Comparison of ENCODE assay signal across 9 cellular contexts in the genomic region with DNA sequence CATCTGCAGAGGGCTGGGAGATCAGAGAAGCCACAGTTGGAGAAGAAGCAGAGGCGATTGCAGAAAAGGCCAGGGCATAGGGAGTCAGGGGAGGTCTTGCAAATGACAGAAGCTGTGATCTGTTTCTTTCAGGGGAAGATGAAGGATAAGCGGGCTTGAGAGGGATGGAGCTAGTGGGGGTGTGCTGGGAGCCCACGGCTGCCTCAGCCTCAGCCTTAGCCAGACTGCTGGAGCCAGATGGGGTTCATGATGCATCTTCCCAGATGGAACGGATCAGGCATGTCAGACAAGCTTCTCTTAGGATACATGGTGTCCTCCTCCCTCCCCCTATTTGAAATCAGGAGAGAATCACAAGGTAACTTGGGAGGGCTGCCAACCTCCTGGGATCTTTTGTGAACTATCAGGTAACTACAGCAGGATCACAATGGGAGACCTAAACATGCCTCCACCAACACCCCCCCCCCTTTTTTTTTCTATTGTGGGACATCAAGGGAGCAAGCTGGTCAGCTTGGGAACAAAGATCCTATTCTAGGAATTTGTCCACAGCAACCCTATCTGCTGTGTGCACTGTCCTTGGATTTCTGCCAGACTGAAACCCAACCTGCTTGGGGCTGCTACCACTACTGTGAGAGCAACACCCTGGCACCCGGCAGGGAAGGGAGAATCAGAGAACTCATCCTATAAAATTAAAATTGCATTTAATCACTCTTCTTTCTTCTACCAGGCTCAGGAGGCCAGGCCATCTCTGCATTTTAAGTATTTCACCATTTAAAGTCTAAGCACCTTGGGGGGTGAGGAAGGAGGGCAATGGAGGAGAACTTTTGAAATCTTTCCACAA. TPM values are rescaled to one million over a fixed set of nuclear protein-coding genes. Genes with fewer than 3 reads are reported as not detected.
DNase-seq lines count a peak whose midpoint lies in the region; ATAC-seq and TF ChIP-seq lines count a peak whose summit lies in the region.
"Had no signal": no experiment of that assay in that cellular context is flagged by ENCODE, and none has a peak within 500 bp of the region (broad histone marks: within the 10 kb centered on the region; RNA-seq: fewer than 3 reads in every experiment).

No MANE protein-coding gene starts in this region.

- H3K36me3 ChIP-seq in ACC112 (ENCODE audit: insufficient read depth, low read length) = no peaks in the 10 kb centered on the region

- peaks cover 37% of the 10 kb centered on the region for H3K4me1 ChIP-seq in ACC112 (ENCODE audit: control insufficient read depth, insufficient read depth, low read length, unreplicated experiment)

- ATAC-seq in WTC11 (peak; percentile 25), HG02588 (IDR thresholded peaks at IDR 0.05; ENCODE audit: unreplicated experiment) (no peak), GM18909 (IDR thresholded peaks at IDR 0.05; ENCODE audit: poor library complexity, unreplicated experiment) (no peak)
- no peak for ATAC-seq in activated naive CD8-positive, alpha-beta T cell treated with anti-CD3 and anti-CD28 coated beads, Interleukin-2, amount 50 U/mL, for 24 hours

- H3K27me3 Mint-ChIP-seq in WTC11 (ENCODE audit: low read depth) = no peaks in the 10 kb centered on the region
- H3K27me3 Mint-ChIP-seq in type B pancreatic cell = no peaks in the 10 kb centered on the region
- peaks cover 12% of the 10 kb centered on the region for H3K27me3 Mint-ChIP-seq in activated naive CD8-positive, alpha-beta T cell treated with anti-CD3 and anti-CD28 coated beads, Interleukin-2, amount 50 U/mL, for 24 hours

- H3K27ac Mint-ChIP-seq in WTC11 (peak overlapping the region; percentile 89; the same call in 1 of the 2 replicates), type B pancreatic cell (peak overlapping the region; percentile 42)
- no peak overlapping the region for H3K27ac Mint-ChIP-seq in activated naive CD8-positive, alpha-beta T cell treated with anti-CD3 and anti-CD28 coated beads, Interleukin-2, amount 50 U/mL, for 24 hours
- H3K27ac Mint-ChIP-seq: T-helper 1 cell treated with Interleukin-12 subunit alpha and Interleukin-12 subunit beta and Interleukin-4 antibody, amounts not matched to agents 30 μg/mL and 1 μg/mL, for 36 hours had no signal

- peak overlapping the region; percentile 34; the same call in 1 of the 2 replicates for H3K4me3 ChIP-seq in ACC112 (ENCODE audit: low read depth, low read length)

- H3K4me3 Mint-ChIP-seq in WTC11 (peak overlapping the region; percentile 3; the same call in 1 of the 2 replicates), type B pancreatic cell (peak overlapping the region; percentile 34)
- no peak overlapping the region for H3K4me3 Mint-ChIP-seq in activated naive CD8-positive, alpha-beta T cell treated with anti-CD3 and anti-CD28 coated beads, Interleukin-2, amount 50 U/mL, for 24 hours
- H3K4me3 Mint-ChIP-seq: T-helper 1 cell treated with Interleukin-12 subunit alpha and Interleukin-12 subunit beta and Interleukin-4 antibody, amounts not matched to agents 30 μg/mL and 1 μg/mL, for 36 hours had no signal

- no peaks in the 10 kb centered on the region for H3K27me3 ChIP-seq in ACC112 (ENCODE audit: insufficient read depth, low read length)

- H2AFZ ChIP-seq in ACC112 (ENCODE audit: low read length, unreplicated experiment) = peak overlapping the region; percentile 0

- TF ChIP-seq CTCF in WTC11 (IDR thresholded peaks at IDR 0.05) (no peak), type B pancreatic cell (conservative IDR thresholded peaks at IDR 0.05) (no peak)

- peak overlapping the region; percentile 2; the same call in 1 of the 2 replicates for H3K27ac ChIP-seq in ACC112 (ENCODE audit: low read depth, low read length)

- H3K9me3 Mint-ChIP-seq in WTC11 = no peaks in the 10 kb centered on the region
- H3K9me3 Mint-ChIP-seq in type B pancreatic cell = no peaks in the 10 kb centered on the region
- no peaks in the 10 kb centered on the region for H3K9me3 Mint-ChIP-seq in activated naive CD8-positive, alpha-beta T cell treated with anti-CD3 and anti-CD28 coated beads, Interleukin-2, amount 50 U/mL, for 24 hours
- H3K9me3 Mint-ChIP-seq: T-helper 1 cell treated with Interleukin-12 subunit alpha and Interleukin-12 subunit beta and Interleukin-4 antibody, amounts not matched to agents 30 μg/mL and 1 μg/mL, for 36 hours had no signal

- no peaks in the 10 kb centered on the region for H3K79me2 ChIP-seq in ACC112 (ENCODE audit: control insufficient read depth, insufficient read depth, low read length, unreplicated experiment)

- H3K4me1 Mint-ChIP-seq in WTC11 = peaks cover 48% of the 10 kb centered on the region
- H3K4me1 Mint-ChIP-seq in type B pancreatic cell (ENCODE audit: unreplicated experiment) = peaks cover 55% of the 10 kb centered on the region
- H3K4me1 Mint-ChIP-seq in activated naive CD8-positive, alpha-beta T cell treated with anti-CD3 and anti-CD28 coated beads, Interleukin-2, amount 50 U/mL, for 24 hours = no peaks in the 10 kb centered on the region

- CTCF ChIA-PET in WTC11 (lab: Charles Lee) = interaction anchor here (0.8 kb wide), 1 partner anchor 46 kb away, joined by 4 read pairs; no protein-coding TSS in a partner anchor

- DNase-seq in NCI-H1092 treated with DMSO at 0.1 percent for 48 hours (lab: John Stamatoyannopoulos, UW) = peak; percentile 64
- no peak for DNase-seq in WTC11 (ENCODE audit: low spot score)
- DNase-seq in iPS-NIHi7 (ENCODE audit: extremely low spot score) = peak; percentile 22
- DNase-seq in type B pancreatic cell (ENCODE audit: extremely low spot score, unreplicated experiment) = no peak
- DNase-seq in activated naive CD8-positive, alpha-beta T cell treated with anti-CD3 and anti-CD28 coated beads, Interleukin-2, amount 50 U/mL, for 24 hours = no peak

- no peaks in the 10 kb centered on the region for H3K36me3 Mint-ChIP-seq in WTC11
- peaks cover 3% of the 10 kb centered on the region for H3K36me3 Mint-ChIP-seq in type B pancreatic cell
- H3K36me3 Mint-ChIP-seq in activated naive CD8-positive, alpha-beta T cell treated with anti-CD3 and anti-CD28 coated beads, Interleukin-2, amount 50 U/mL, for 24 hours (ENCODE audit: low read depth) = no peaks in the 10 kb centered on the region

- POLR2A ChIA-PET in WTC11 (lab: Charles Lee) = no interaction called here

TF ChIP-seq in WTC11, 78 proteins besides CTCF, POLR2A, EP300 and RAD21 (continues in another document):
- TF ChIP-seq ZNF317 (CRISPR knock-in tag; IDR thresholded peaks at IDR 0.05; ENCODE audit: borderline replicate concordance, low read depth) (no peak), NR3C1 (CRISPR knock-in tag; conservative IDR thresholded peaks at IDR 0.05; ENCODE audit: low read depth) (no peak), IRF2 (CRISPR knock-in tag; IDR thresholded peaks at IDR 0.05; ENCODE audit: borderline replicate concordance, low read depth) (no peak), GTF2I (CRISPR knock-in tag; conservative IDR thresholded peaks at IDR 0.05) (no peak), SMAD3 (CRISPR knock-in tag; IDR thresholded peaks at IDR 0.05; ENCODE audit: borderline replicate concordance) (no peak), TEAD1 (CRISPR knock-in tag; IDR thresholded peaks at IDR 0.05) (no peak), CREM (CRISPR knock-in tag; IDR thresholded peaks at IDR 0.05) (no peak), NFE2L1 (CRISPR knock-in tag; IDR thresholded peaks at IDR 0.05) (no peak), GRHL2 (CRISPR knock-in tag; IDR thresholded peaks at IDR 0.05; ENCODE audit: insufficient replicate concordance, severe bottlenecking) (no peak), ELF4 (CRISPR knock-in tag; IDR thresholded peaks at IDR 0.05; ENCODE audit: low read depth) (no peak), ESRRA (CRISPR knock-in tag; IDR thresholded peaks at IDR 0.05; ENCODE audit: borderline replicate concordance) (no peak), NR2C2 (CRISPR knock-in tag; IDR thresholded peaks at IDR 0.05) (no peak)
- TF ChIP-seq, protein P1, sequence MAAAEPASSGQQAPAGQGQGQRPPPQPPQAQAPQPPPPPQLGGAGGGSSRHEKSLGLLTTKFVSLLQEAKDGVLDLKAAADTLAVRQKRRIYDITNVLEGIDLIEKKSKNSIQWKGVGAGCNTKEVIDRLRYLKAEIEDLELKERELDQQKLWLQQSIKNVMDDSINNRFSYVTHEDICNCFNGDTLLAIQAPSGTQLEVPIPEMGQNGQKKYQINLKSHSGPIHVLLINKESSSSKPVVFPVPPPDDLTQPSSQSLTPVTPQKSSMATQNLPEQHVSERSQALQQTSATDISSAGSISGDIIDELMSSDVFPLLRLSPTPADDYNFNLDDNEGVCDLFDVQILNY (CRISPR knock-in tag; IDR thresholded peaks at IDR 0.05) = no peak
- TF ChIP-seq, protein P2, sequence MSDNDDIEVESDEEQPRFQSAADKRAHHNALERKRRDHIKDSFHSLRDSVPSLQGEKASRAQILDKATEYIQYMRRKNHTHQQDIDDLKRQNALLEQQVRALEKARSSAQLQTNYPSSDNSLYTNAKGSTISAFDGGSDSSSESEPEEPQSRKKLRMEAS (CRISPR knock-in tag; IDR thresholded peaks at IDR 0.05) = no peak
- TF ChIP-seq, protein P3, sequence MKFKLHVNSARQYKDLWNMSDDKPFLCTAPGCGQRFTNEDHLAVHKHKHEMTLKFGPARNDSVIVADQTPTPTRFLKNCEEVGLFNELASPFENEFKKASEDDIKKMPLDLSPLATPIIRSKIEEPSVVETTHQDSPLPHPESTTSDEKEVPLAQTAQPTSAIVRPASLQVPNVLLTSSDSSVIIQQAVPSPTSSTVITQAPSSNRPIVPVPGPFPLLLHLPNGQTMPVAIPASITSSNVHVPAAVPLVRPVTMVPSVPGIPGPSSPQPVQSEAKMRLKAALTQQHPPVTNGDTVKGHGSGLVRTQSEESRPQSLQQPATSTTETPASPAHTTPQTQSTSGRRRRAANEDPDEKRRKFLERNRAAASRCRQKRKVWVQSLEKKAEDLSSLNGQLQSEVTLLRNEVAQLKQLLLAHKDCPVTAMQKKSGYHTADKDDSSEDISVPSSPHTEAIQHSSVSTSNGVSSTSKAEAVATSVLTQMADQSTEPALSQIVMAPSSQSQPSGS (CRISPR knock-in tag; IDR thresholded peaks at IDR 0.05; ENCODE audit: borderline replicate concordance, low read depth) = no peak
- TF ChIP-seq, protein P4, sequence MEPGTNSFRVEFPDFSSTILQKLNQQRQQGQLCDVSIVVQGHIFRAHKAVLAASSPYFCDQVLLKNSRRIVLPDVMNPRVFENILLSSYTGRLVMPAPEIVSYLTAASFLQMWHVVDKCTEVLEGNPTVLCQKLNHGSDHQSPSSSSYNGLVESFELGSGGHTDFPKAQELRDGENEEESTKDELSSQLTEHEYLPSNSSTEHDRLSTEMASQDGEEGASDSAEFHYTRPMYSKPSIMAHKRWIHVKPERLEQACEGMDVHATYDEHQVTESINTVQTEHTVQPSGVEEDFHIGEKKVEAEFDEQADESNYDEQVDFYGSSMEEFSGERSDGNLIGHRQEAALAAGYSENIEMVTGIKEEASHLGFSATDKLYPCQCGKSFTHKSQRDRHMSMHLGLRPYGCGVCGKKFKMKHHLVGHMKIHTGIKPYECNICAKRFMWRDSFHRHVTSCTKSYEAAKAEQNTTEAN (CRISPR knock-in tag; IDR thresholded peaks at IDR 0.05) = no peak

RNA-seq across cellular contexts. Expression of a gene that starts 10.7 kb away (rescaled TPM):
- total RNA-seq in WTC11 (2021) = 216 to 239 TPM (median 216 TPM) in 3 replicates
- total RNA-seq in type B pancreatic cell (ENCODE audit: low replicate concordance) = 163 and 203 TPM in 2 replicates

Comparison
In these comparisons a context has a peak if more than half of its experiments do, and no peak if none do; other contexts are left out.
1. DNase-seq: peak in NCI-H1092 treated with DMSO at 0.1 percent for 48 hours (single experiment) and iPS-NIHi7 (single experiment); none in WTC11 (single experiment), type B pancreatic cell (single experiment) and activated naive CD8-positive, alpha-beta T cell treated with anti-CD3 and anti-CD28 coated beads, Interleukin-2, amount 50 U/mL, for 24 hours (single experiment).